ENCODE assay signal across 8 cellular contexts in genomic region chr5:141407790-141408494, GRCh38. TPM values are rescaled to one million over a fixed set of nuclear protein-coding genes. Genes with fewer than 3 reads are reported as not detected.
DNase-seq lines count a peak whose midpoint lies in the region; ATAC-seq and TF ChIP-seq lines count a peak whose summit lies in the region.
"Not testable (repeated sequence)": the region's sequence is repeated elsewhere in the genome, so short reads cannot be mapped to it uniquely, and the experiment has no call there.

Gene PCDHGB6 (plus strand): TSS chr5:141408021. CDS start chr5:141408203, 182 bp downstream.

- H3K4me3 Mint-ChIP-seq in activated CD4-positive, alpha-beta T cell treated with anti-CD3 and anti-CD28 coated beads, Interleukin-2, amount 10 ng/mL, durations not matched to agents 24 days and 14 days: peak within 1 kb of the TSS; percentile 72

- H3K4me3 ChIP-seq in AG09309 (ENCODE audit: control insufficient read depth, low read depth, low read length): not testable (repeated sequence)
- peak within 1 kb of the TSS; percentile 37 for H3K4me3 ChIP-seq in brain microvascular endothelial cell (ENCODE audit: low read depth, low read length)
- H3K4me3 ChIP-seq in skin epidermis: peak within 1 kb of the TSS in 4 of 7 experiments; percentile 11 to 21 (median 12)

- H3K36me3 ChIP-seq in brain microvascular endothelial cell (replicated peaks): not testable (repeated sequence)

- H3K27me3 Mint-ChIP-seq in activated CD4-positive, alpha-beta T cell treated with anti-CD3 and anti-CD28 coated beads, Interleukin-2, amount 10 ng/mL, durations not matched to agents 24 days and 14 days: peaks cover 36% of the 10 kb centered on the region

- DNase-seq in AG09309 (ENCODE audit: low read depth); brain microvascular endothelial cell: not testable (repeated sequence)
- peak; percentile 81 for DNase-seq in activated CD4-positive, alpha-beta T cell treated with anti-CD3 and anti-CD28 coated beads, Interleukin-2, amount 10 ng/mL, durations not matched to agents 24 days and 14 days
- peak; percentile 81 for DNase-seq in Right ventricle myocardium inferior (ENCODE audit: missing footprints)
- peak; percentile 79 for DNase-seq in mesenteric fat pad (ENCODE audit: low spot score)

- intact Hi-C loops in activated CD4-positive, alpha-beta T cell treated with anti-CD3 and anti-CD28 coated beads, Interleukin-2, amount 10 ng/mL, durations not matched to agents 24 days and 14 days (cut with micrococcal nuclease); Right ventricle myocardium inferior (cut with DNase I): not testable (repeated sequence)

- peak; percentile 50 for TF ChIP-seq CTCF in AG09309 (IDR thresholded peaks at IDR 0.05; ENCODE audit: control insufficient read depth, insufficient read depth, low read depth, low read length, missing control alignments)
- TF ChIP-seq CTCF in brain microvascular endothelial cell (IDR thresholded peaks at IDR 0.05; ENCODE audit: low read depth, low read length, missing control alignments): peak; percentile 74

- H3K27me3 ChIP-seq in brain microvascular endothelial cell (replicated peaks): not testable (repeated sequence)

- not testable (repeated sequence) for H3K27ac ChIP-seq in brain microvascular endothelial cell, skin epidermis

- H3K9me3 Mint-ChIP-seq in activated CD4-positive, alpha-beta T cell treated with anti-CD3 and anti-CD28 coated beads, Interleukin-2, amount 10 ng/mL, durations not matched to agents 24 days and 14 days: peaks cover 22% of the 10 kb centered on the region

- ATAC-seq in GM18909 (IDR thresholded peaks at IDR 0.05; ENCODE audit: poor library complexity, unreplicated experiment) (peak; percentile 70), HG03354 (IDR thresholded peaks at IDR 0.05; ENCODE audit: poor library complexity, severe bottlenecking, unreplicated experiment) (peak; percentile 81), Right ventricle myocardium inferior (peak; percentile 79)

- peak within 1 kb of the TSS; percentile 68 for H3K27ac Mint-ChIP-seq in activated CD4-positive, alpha-beta T cell treated with anti-CD3 and anti-CD28 coated beads, Interleukin-2, amount 10 ng/mL, durations not matched to agents 24 days and 14 days

- not testable (repeated sequence) for H3K36me3 Mint-ChIP-seq in activated CD4-positive, alpha-beta T cell treated with anti-CD3 and anti-CD28 coated beads, Interleukin-2, amount 10 ng/mL, durations not matched to agents 24 days and 14 days (ENCODE audit: low read depth)

- H3K4me1 Mint-ChIP-seq in activated CD4-positive, alpha-beta T cell treated with anti-CD3 and anti-CD28 coated beads, Interleukin-2, amount 10 ng/mL, durations not matched to agents 24 days and 14 days: not testable (repeated sequence)

- in situ Hi-C loops in brain microvascular endothelial cell (cut with HindIII; ENCODE audit: low pct_ligation_motif_present, low sequenced_read_pairs): loop anchor here (25.0 kb wide), 1 partner anchor 104 kb away; no protein-coding TSS in a partner anchor

RNA-seq across cellular contexts. Expression of gene PCDHGB6, which starts in this region (rescaled TPM):
- total RNA-seq in activated CD4-positive, alpha-beta T cell treated with anti-CD3 and anti-CD28 coated beads, Interleukin-2, amount 10 ng/mL, durations not matched to agents 24 days and 14 days: 0.09 and 0.14 TPM in 2 replicates
- total RNA-seq in Right ventricle myocardium inferior (5.9 TPM), mesenteric fat pad (5.3 TPM)

Comparison
In these comparisons a context has a peak if more than half of its experiments do, and no peak if none do; other contexts are left out.
1. Peak in DNase-seq in activated CD4-positive, alpha-beta T cell treated with anti-CD3 and anti-CD28 coated beads, Interleukin-2, amount 10 ng/mL, durations not matched to agents 24 days and 14 days; RNA of the gene not detected or under 1 TPM.